In the genomic region with DNA sequence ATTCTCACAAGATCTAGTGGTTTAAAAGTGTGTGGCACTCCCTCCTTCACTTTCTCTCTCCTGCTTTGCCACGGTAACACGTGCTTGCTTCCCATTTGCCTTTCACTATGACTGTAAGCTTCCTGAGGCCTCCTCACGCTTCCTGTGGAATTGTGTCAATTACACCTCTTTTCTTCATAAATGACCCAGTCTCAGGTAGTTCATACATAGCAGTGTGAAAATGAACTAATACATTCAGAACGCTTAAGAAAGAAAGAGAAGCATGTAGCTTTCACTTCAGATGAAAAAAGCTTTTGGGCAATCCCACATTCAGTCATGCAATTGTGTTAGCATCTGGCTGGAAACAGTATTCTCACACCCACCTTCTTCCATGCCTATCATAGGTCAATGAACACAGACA, we compare ENCODE assay signal across 27 cellular contexts. TPM values are rescaled to one million over a fixed set of nuclear protein-coding genes. Genes with fewer than 3 reads are reported as not detected.
DNase-seq lines count a peak whose midpoint lies in the region; ATAC-seq lines count a peak whose summit lies in the region.
"Had no signal": no experiment of that assay in that cellular context is flagged by ENCODE, and none has a peak within 500 bp of the region (broad histone marks: within the 10 kb centered on the region; RNA-seq: fewer than 3 reads in every experiment).

No MANE protein-coding gene starts in this region.

- H3K27me3 ChIP-seq in SJSA1 (replicated peaks): no peaks in the 10 kb centered on the region
- H3K27me3 ChIP-seq: ascending aorta had no signal

- H3K4me3 Mint-ChIP-seq in naive thymus-derived CD8-positive, alpha-beta T cell: no peak overlapping the region
- H3K4me3 Mint-ChIP-seq: activated naive CD4-positive, alpha-beta T cell treated with anti-CD3 and anti-CD28 coated beads, Interleukin-2, amount 50 U/mL, for 24 hours; CD8-positive, alpha-beta T cell; central memory CD8-positive, alpha-beta T cell; memory B cell; T-helper 1 cell treated with Interleukin-12 subunit alpha and Interleukin-12 subunit beta and Interleukin-4 antibody, amounts not matched to agents 30 μg/mL and 1 μg/mL, for 36 hours had no signal

- peaks cover 0 to 5% (median 4%) of the 10 kb centered on the region in 4 donors for H3K4me1 Mint-ChIP-seq in naive thymus-derived CD8-positive, alpha-beta T cell
- H3K4me1 Mint-ChIP-seq: central memory CD8-positive, alpha-beta T cell had no signal

- no peaks in the 10 kb centered on the region for H3K9me3 ChIP-seq in SJSA1 (replicated peaks)
- H3K9me3 ChIP-seq: ascending aorta, thoracic aorta had no signal

- H3K4me1 ChIP-seq in SJSA1 (replicated peaks): peaks cover 85% of the 10 kb centered on the region

- peaks cover 0 to 14% (median 6%) of the 10 kb centered on the region in 5 donors for H3K27me3 Mint-ChIP-seq in naive thymus-derived CD8-positive, alpha-beta T cell
- H3K27me3 Mint-ChIP-seq: memory B cell had no signal

- ATAC-seq in GM19395 (IDR thresholded peaks at IDR 0.05; ENCODE audit: unreplicated experiment) (peak; percentile 53), HG02884 (IDR thresholded peaks at IDR 0.05; ENCODE audit: unreplicated experiment) (peak; percentile 60)
- no peak for ATAC-seq in naive thymus-derived CD8-positive, alpha-beta T cell
- ATAC-seq: CD8-positive, alpha-beta T cell had no signal

- H3K27ac Mint-ChIP-seq in naive thymus-derived CD8-positive, alpha-beta T cell: no peak overlapping the region
- H3K27ac Mint-ChIP-seq: activated naive CD4-positive, alpha-beta T cell treated with anti-CD3 and anti-CD28 coated beads, Interleukin-2, amount 50 U/mL, for 24 hours; CD8-positive, alpha-beta T cell; memory B cell; T-helper 1 cell treated with Interleukin-12 subunit alpha and Interleukin-12 subunit beta and Interleukin-4 antibody, amounts not matched to agents 30 μg/mL and 1 μg/mL, for 36 hours had no signal

- peak overlapping the region; percentile 23; the same call in 1 of the 2 replicates for H3K27ac ChIP-seq in SJSA1
- H3K27ac ChIP-seq: ascending aorta, epithelial cell of prostate, thoracic aorta had no signal

- no peak overlapping the region for H3K4me3 ChIP-seq in SJSA1
- H3K4me3 ChIP-seq: ascending aorta, thoracic aorta had no signal

- H3K9me3 Mint-ChIP-seq in naive thymus-derived CD8-positive, alpha-beta T cell: peaks cover 0 to 4% (median 0%) of the 10 kb centered on the region in 9 donors
- H3K9me3 Mint-ChIP-seq: activated naive CD4-positive, alpha-beta T cell treated with anti-CD3 and anti-CD28 coated beads, Interleukin-2, amount 50 U/mL, for 24 hours; CD8-positive, alpha-beta T cell; central memory CD8-positive, alpha-beta T cell; memory B cell; T-helper 1 cell treated with Interleukin-12 subunit alpha and Interleukin-12 subunit beta and Interleukin-4 antibody, amounts not matched to agents 30 μg/mL and 1 μg/mL, for 36 hours had no signal

- peaks cover 15% of the 10 kb centered on the region for H3K36me3 ChIP-seq in SJSA1
- H3K36me3 ChIP-seq: ascending aorta, thoracic aorta had no signal

- POLR2A ChIA-PET in naive thymus-derived CD8-positive, alpha-beta T cell (lab: Charles Lee): no interaction called here

- peaks cover 0 to 4% (median 0%) of the 10 kb centered on the region in 3 donors for H3K36me3 Mint-ChIP-seq in naive thymus-derived CD8-positive, alpha-beta T cell
- H3K36me3 Mint-ChIP-seq: activated naive CD4-positive, alpha-beta T cell treated with anti-CD3 and anti-CD28 coated beads, Interleukin-2, amount 50 U/mL, for 24 hours; CD8-positive, alpha-beta T cell; memory B cell had no signal

- no peak for DNase-seq in SJSA1 (ENCODE audit: low read depth in 1 of 2, low spot score in 2 of 2)
- no peak for DNase-seq in amniotic stem cell (lab: John Stamatoyannopoulos, UW)
- no peak for DNase-seq in AML-193 (lab: John Stamatoyannopoulos, UW)
- no peak for DNase-seq in naive thymus-derived CD8-positive, alpha-beta T cell
- DNase-seq in NCI-H2081 (lab: John Stamatoyannopoulos, UW): no peak
- DNase-seq: activated CD4-positive, alpha-beta T cell treated with anti-CD3 and anti-CD28 coated beads for 48 hours; CD8-positive, alpha-beta T cell; DMS53; GF-D8; head of caudate nucleus; Karpas-422; NCI-H187; NCI-H226; NCI-H748 treated with DMSO at 0.1 percent for 48 hours; OCI-M1; SIG-M5; stimulated activated CD4-positive, alpha-beta T cell treated with anti-CD3 and anti-CD28 coated beads, Interleukin-4, amount 100 ng/mL, for 1 hour; stimulated activated naive CD4-positive, alpha-beta T cell treated with Interleukin-2 at 50 U/mL for 16 hours had no signal

RNA-seq across cellular contexts. Expression of a gene that starts 24.4 kb away (rescaled TPM):
- total RNA-seq in SJSA1 (2014; rRNA removed; shearing (Covaris generic)): 166 and 188 TPM in 2 replicates
- not detected for total RNA-seq in naive thymus-derived CD8-positive, alpha-beta T cell
- polyA plus RNA-seq in naive thymus-derived CD8-positive, alpha-beta T cell: not detected
- total RNA-seq: CD8-positive, alpha-beta T cell had no signal

Comparison
In these comparisons a context has a peak if more than half of its experiments do, and no peak if none do; other contexts are left out.
1. ATAC-seq: peak in GM19395 (single experiment) and HG02884 (single experiment); none in naive thymus-derived CD8-positive, alpha-beta T cell (0 of 2).
2. RNA of a gene that starts 24.4 kb away (total RNA-seq): 166 to 188 TPM in SJSA1; not detected in naive thymus-derived CD8-positive, alpha-beta T cell; every median in the first group is over 100 times any median in the second.